ENCODE assay signal across 15 cellular contexts in genomic region chr3:36804295-36805055, GRCh38.
DNase-seq lines count a peak whose midpoint lies in the region; ATAC-seq and TF ChIP-seq lines count a peak whose summit lies in the region.
"Had no signal": no experiment of that assay in that cellular context is flagged by ENCODE, and none has a peak within 500 bp of the region (broad histone marks: within the 10 kb centered on the region; RNA-seq: fewer than 3 reads in every experiment).

No MANE protein-coding gene starts in this region.

- no peak overlapping the region for H3K27ac Mint-ChIP-seq in nephron progenitor cell
- H3K27ac Mint-ChIP-seq: activated naive CD4-positive, alpha-beta T cell treated with anti-CD3 and anti-CD28 coated beads, Interleukin-2, amount 50 U/mL, for 24 hours had no signal

- no peak overlapping the region for H3K9ac ChIP-seq in NT2/D1 (ENCODE audit: insufficient read length, low read depth)

- H3K36me3 ChIP-seq in NT2/D1 (ENCODE audit: insufficient read depth, insufficient read length, low read length) = no peaks in the 10 kb centered on the region
- H3K36me3 ChIP-seq: breast epithelium had no signal

- H3K4me3 ChIP-seq in NT2/D1 (ENCODE audit: insufficient read length, low read depth) = no peak overlapping the region
- H3K4me3 ChIP-seq: breast epithelium had no signal

- peaks cover 22% of the 10 kb centered on the region for H3K9me3 Mint-ChIP-seq in nephron progenitor cell

- no peak for TF ChIP-seq CTCF in nephron progenitor cell (IDR thresholded peaks at IDR 0.05)

- DNase-seq in NCI-H1105 treated with DMSO at 0.1 percent for 48 hours (lab: John Stamatoyannopoulos, UW) = peak; percentile 10
- no peak for DNase-seq in NCI-H1105 (lab: John Stamatoyannopoulos, UW)
- DNase-seq in NCI-H146 treated with DMSO at 0.1 percent for 48 hours (lab: John Stamatoyannopoulos, UW; ENCODE audit: unreplicated experiment) = peak; percentile 7
- peak; percentile 61 for DNase-seq in NT2/D1 (ENCODE audit: low read depth, low spot score)
- DNase-seq in nephron progenitor cell = peak; percentile 26
- no peak for DNase-seq in activated naive CD4-positive, alpha-beta T cell (lab: John Stamatoyannopoulos, UW)
- DNase-seq: activated CD8-positive, alpha-beta memory T cell treated with anti-CD3 and anti-CD28 coated beads, Interleukin-2, amount 50 U/mL, for 48 hours; effector memory CD4-positive, alpha-beta T cell; NCI-H1694; stimulated activated naive CD4-positive, alpha-beta T cell had no signal

- ATAC-seq in GM18861 (IDR thresholded peaks at IDR 0.05; ENCODE audit: unreplicated experiment) = no peak
- ATAC-seq in GM18505 (IDR thresholded peaks at IDR 0.05; ENCODE audit: unreplicated experiment) = no peak
- ATAC-seq: Panc1 had no signal

- no peaks in the 10 kb centered on the region for H3K27me3 ChIP-seq in NT2/D1 (ENCODE audit: insufficient read depth, insufficient read length)
- H3K27me3 ChIP-seq: breast epithelium had no signal

- H3K4me1 Mint-ChIP-seq in nephron progenitor cell = no peaks in the 10 kb centered on the region
- H3K4me1 Mint-ChIP-seq: activated naive CD4-positive, alpha-beta T cell treated with anti-CD3 and anti-CD28 coated beads, Interleukin-2, amount 50 U/mL, for 24 hours had no signal

- H3K27me3 Mint-ChIP-seq in nephron progenitor cell (ENCODE audit: low read depth, poor library complexity) = peaks cover 9% of the 10 kb centered on the region

- peaks cover 4% of the 10 kb centered on the region for H3K4me1 ChIP-seq in NT2/D1 (ENCODE audit: insufficient read depth, insufficient read length)
- H3K4me1 ChIP-seq: breast epithelium had no signal

- H3K36me3 Mint-ChIP-seq in nephron progenitor cell (ENCODE audit: low read depth) = peaks cover 5% of the 10 kb centered on the region

- H3K9me3 ChIP-seq in NT2/D1 (ENCODE audit: insufficient read depth, low read length) = peaks cover 17% of the 10 kb centered on the region

- no peak for TF ChIP-seq POLR2A in GM18505 (IDR thresholded peaks at IDR 0.05; ENCODE audit: borderline replicate concordance, extremely low read depth, insufficient read depth, insufficient read length)

- H3K4me3 Mint-ChIP-seq in nephron progenitor cell = no peak overlapping the region
- H3K4me3 Mint-ChIP-seq: activated naive CD4-positive, alpha-beta T cell treated with anti-CD3 and anti-CD28 coated beads, Interleukin-2, amount 50 U/mL, for 24 hours had no signal

Comparison
In these comparisons a context has a peak if more than half of its experiments do, and no peak if none do; other contexts are left out.
1. DNase-seq: peak in NCI-H1105 treated with DMSO at 0.1 percent for 48 hours (single experiment), NCI-H146 treated with DMSO at 0.1 percent for 48 hours (single experiment), NT2/D1 (single experiment) and nephron progenitor cell (single experiment); none in NCI-H1105 (single experiment) and activated naive CD4-positive, alpha-beta T cell (0 of 4).